Comparison of ENCODE assay signal across 8 cellular contexts in genomic region chr9:135499326-135500070, GRCh38. TPM values are rescaled to one million over a fixed set of nuclear protein-coding genes. Genes with fewer than 3 reads are reported as not detected.
DNase-seq lines count a peak whose midpoint lies in the region; ATAC-seq and TF ChIP-seq lines count a peak whose summit lies in the region.

No MANE protein-coding gene starts in this region.

- H3K4me2 ChIP-seq in neural cell (ENCODE audit: low read length) = peak overlapping the region; percentile 89

- TF ChIP-seq CTCF in RWPE1 (conservative IDR thresholded peaks at IDR 0.05; ENCODE audit: low read depth) = no peak
- no peak for TF ChIP-seq CTCF in foreskin fibroblast (IDR thresholded peaks at IDR 0.05; ENCODE audit: low read depth, low read length)
- peak; percentile 26 for TF ChIP-seq CTCF in neural cell (IDR thresholded peaks at IDR 0.05; ENCODE audit: poor library complexity, severe bottlenecking)

- H3K27me3 ChIP-seq in neural cell (ENCODE audit: insufficient read depth, low read depth, low read length) = no peaks in the 10 kb centered on the region

- TF ChIP-seq EP300 in neural cell (conservative IDR thresholded peaks at IDR 0.05; ENCODE audit: poor library complexity, severe bottlenecking) = no peak

- peak; percentile 97 for DNase-seq in Ammon's horn (ENCODE audit: low spot score)
- peak; percentile 80 for DNase-seq in LHCN-M2 (ENCODE audit: low read depth)
- DNase-seq in RWPE1 (ENCODE audit: low spot score) = peak; percentile 89
- peak; percentile 87 for DNase-seq in activated gamma-delta T cell (lab: John Stamatoyannopoulos, UW)
- DNase-seq in foreskin fibroblast = peak; percentile 85 to 95
- peak; percentile 88 for DNase-seq in stimulated activated naive CD4-positive, alpha-beta T cell treated with Interleukin-2 at 50 U/mL for 16 hours (lab: John Stamatoyannopoulos, UW)

- H4K20me1 ChIP-seq in neural cell (ENCODE audit: insufficient read depth) = no peaks in the 10 kb centered on the region

- peaks cover 12% of the 10 kb centered on the region for H3K79me2 ChIP-seq in neural cell (replicated peaks; ENCODE audit: insufficient read depth, low read length)

- H3K9ac ChIP-seq in neural cell (ENCODE audit: low read length) = peak overlapping the region; percentile 91

- H2AFZ ChIP-seq in neural cell (ENCODE audit: low read depth, low read length) = peak overlapping the region; percentile 85

- no peak for TF ChIP-seq RAD21 in neural cell (conservative IDR thresholded peaks at IDR 0.05)

- H3F3A ChIP-seq in neural cell (ENCODE audit: insufficient read depth, low read length, poor library complexity, severe bottlenecking) = no peaks in the 10 kb centered on the region

- POLR2A ChIA-PET in RWPE1 (lab: Yijun Ruan, JAX; ENCODE audit: low non-redundant PET) = no interaction called here

- H3K9me3 ChIP-seq in neural cell (ENCODE audit: low read length) = no peaks in the 10 kb centered on the region

- peak overlapping the region; percentile 76 for H3K27ac ChIP-seq in RWPE1
- peak overlapping the region; percentile 71 for H3K27ac ChIP-seq in neural cell (ENCODE audit: low read length)

- CTCF ChIA-PET in RWPE1 (lab: Yijun Ruan, JAX) = interaction anchor here (0.6 to 1.3 kb wide), 11 partner anchors 12 to 202 kb away, joined by 3 to 7 read pairs (median 3); no protein-coding TSS in a partner anchor

- no peaks in the 10 kb centered on the region for H3K36me3 ChIP-seq in neural cell (ENCODE audit: insufficient read depth, low read length)

- ATAC-seq in GM21390 (IDR thresholded peaks at IDR 0.05; ENCODE audit: unreplicated experiment) = peak; percentile 49

- H3K4me3 ChIP-seq in foreskin fibroblast (ENCODE audit: low read depth in 1 of 2, low read length in 2 of 2) (peak overlapping the region; percentile 80 to 88), neural cell (ENCODE audit: low read length) (peak overlapping the region; percentile 99)

- H3K9me2 ChIP-seq in neural cell (ENCODE audit: insufficient read depth, low read length) = no peaks in the 10 kb centered on the region

TF ChIP-seq in neural cell, 6 proteins besides CTCF, POLR2A, EP300 and RAD21:
- TF ChIP-seq SMC3 (conservative IDR thresholded peaks at IDR 0.05; ENCODE audit: poor library complexity) (peak; percentile 15), MXI1 (conservative IDR thresholded peaks at IDR 0.05; ENCODE audit: poor library complexity, severe bottlenecking) (peak; percentile 99), EZH2 (IDR thresholded peaks at IDR 0.05; ENCODE audit: borderline replicate concordance, insufficient read depth, low read length, poor library complexity, severe bottlenecking) (no peak), POLR2AphosphoS5 (IDR thresholded peaks at IDR 0.05) (peak; percentile 34), REST (IDR thresholded peaks at IDR 0.05; ENCODE audit: borderline replicate concordance) (peak; percentile 58)

RNA-seq across cellular contexts. Expression of gene MRPS2, which starts 1.0 kb away (rescaled TPM):
- 52.3 and 54.2 TPM in 2 replicates for total RNA-seq in LHCN-M2 (2014; rRNA removed)
- polyA plus RNA-seq in LHCN-M2 (2012) = 41.6 TPM
- 20.1 and 23.6 TPM in 2 replicates for polyA plus RNA-seq in neural cell
- 14.7 and 25.1 TPM in 2 replicates for polyA minus RNA-seq in neural cell

RNA-seq across cellular contexts. Expression of gene PPP1R26, which starts 19.9 kb away (rescaled TPM):
- total RNA-seq in LHCN-M2 (2014; rRNA removed) = 8.1 and 9.2 TPM in 2 replicates
- 5.6 TPM for polyA plus RNA-seq in LHCN-M2 (2012)
- polyA plus RNA-seq in neural cell = 20.1 and 30.1 TPM in 2 replicates
- polyA minus RNA-seq in neural cell = 38.5 and 46.5 TPM in 2 replicates

RNA-seq across cellular contexts. Expression of gene LCN1, which starts 21.7 kb away (rescaled TPM):
- total RNA-seq in LHCN-M2 (2014; rRNA removed) = not detected in 2 replicates
- polyA plus RNA-seq in LHCN-M2 (2012) = not detected
- not detected in 2 replicates for polyA plus RNA-seq in neural cell
- polyA minus RNA-seq in neural cell = not detected in 2 replicates

RNA-seq across cellular contexts. Expression of gene OBP2A, which starts 46.4 kb away (rescaled TPM):
- total RNA-seq in LHCN-M2 (2014; rRNA removed) = not detected in 2 replicates
- polyA plus RNA-seq in LHCN-M2 (2012) = not detected
- polyA plus RNA-seq in neural cell = not detected in 2 replicates
- polyA minus RNA-seq in neural cell = not detected in 2 replicates

Comparison
In these comparisons a context has a peak if more than half of its experiments do, and no peak if none do; other contexts are left out.
1. Peak in every context shown above with its lines: DNase-seq, ATAC-seq, H3K4me3 ChIP-seq and H3K27ac ChIP-seq.